ENCODE assay signal across 30 cellular contexts in the genomic region with DNA sequence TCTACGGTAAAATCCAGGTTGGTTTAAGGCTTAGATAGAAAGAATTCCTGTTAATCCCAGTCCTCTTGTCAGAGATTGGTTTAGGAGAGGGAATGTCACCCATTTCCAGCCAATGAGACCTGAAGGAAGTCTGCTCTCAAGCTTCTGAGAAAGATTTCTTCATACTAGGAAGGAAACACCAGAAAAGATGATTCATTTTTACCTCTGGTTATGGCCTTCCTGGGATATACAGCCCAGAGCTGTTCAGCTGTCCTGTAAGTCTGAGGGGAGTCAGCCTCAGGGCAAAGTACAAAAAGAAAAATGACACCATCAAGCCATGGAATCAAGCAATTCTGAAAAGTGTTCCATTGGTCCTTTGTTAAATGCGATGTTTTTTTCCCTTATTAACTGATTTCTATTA. TPM values are rescaled to one million over a fixed set of nuclear protein-coding genes. Genes with fewer than 3 reads are reported as not detected.
DNase-seq lines count a peak whose midpoint lies in the region; ATAC-seq, FAIRE-seq and TF ChIP-seq lines count a peak whose summit lies in the region.
"Had no signal": no experiment of that assay in that cellular context is flagged by ENCODE, and none has a peak within 500 bp of the region (broad histone marks: within the 10 kb centered on the region; RNA-seq: fewer than 3 reads in every experiment).

No MANE protein-coding gene starts in this region.

- H3K9me3 Mint-ChIP-seq in neural progenitor cell (no peaks in the 10 kb centered on the region), nephron progenitor cell (peaks cover 5% of the 10 kb centered on the region)
- H3K9me3 Mint-ChIP-seq: activated CD4-positive, alpha-beta T cell treated with anti-CD3 and anti-CD28 coated beads, Interleukin-2, amount 10 ng/mL, durations not matched to agents 24 days and 14 days; activated naive CD4-positive, alpha-beta T cell treated with anti-CD3 and anti-CD28 coated beads, Interleukin-2, amount 50 U/mL, for 24 hours; activated T-helper 1 cell treated with anti-CD3 and anti-CD28 coated beads, Interleukin-12 subunit alpha, Interleukin-12 subunit beta, Interleukin-2, Interleukin-4 antibody, amounts not matched to agents 30 ng/mL and 10 ng/mL and 1 ng/mL, durations not matched to agents 14 hours and 24 hours and 36 hours had no signal

- H2AFZ ChIP-seq in endothelial cell of umbilical vein (ENCODE audit: low read depth, low read length) (no peak overlapping the region), neural progenitor cell (replicated peaks) (peak overlapping the region; percentile 24)
- H2AFZ ChIP-seq: PC-9 had no signal

- no peaks in the 10 kb centered on the region for H3K9me1 ChIP-seq in endothelial cell of umbilical vein (replicated peaks; ENCODE audit: control insufficient read depth, extremely low read depth, insufficient read depth, low read length)

- H3K27me3 Mint-ChIP-seq in neural progenitor cell (ENCODE audit: insufficient read depth, low read depth), result peaks cover 2% of the 10 kb centered on the region
- peaks cover 7% of the 10 kb centered on the region for H3K27me3 Mint-ChIP-seq in nephron progenitor cell (ENCODE audit: low read depth, poor library complexity)

- H3K4me2 ChIP-seq in endothelial cell of umbilical vein (ENCODE audit: insufficient read depth, low read length) (no peak overlapping the region), neural progenitor cell (no peak overlapping the region)
- H3K4me2 ChIP-seq: PC-9 had no signal

- no peak overlapping the region for H3K27ac ChIP-seq in endothelial cell of umbilical vein (ENCODE audit: insufficient read depth, low read depth, low read length)
- no peak overlapping the region for H3K27ac ChIP-seq in neural progenitor cell
- H3K27ac ChIP-seq: dorsolateral prefrontal cortex, epithelial cell of prostate, HL-60, PC-9, tibial artery had no signal

- H3K9me3 ChIP-seq in endothelial cell of umbilical vein (replicated peaks; ENCODE audit: control insufficient read depth, insufficient read depth, low read length), result no peaks in the 10 kb centered on the region
- no peaks in the 10 kb centered on the region for H3K9me3 ChIP-seq in neural progenitor cell (ENCODE audit: low read depth)
- H3K9me3 ChIP-seq: tibial artery had no signal

- H3K27ac Mint-ChIP-seq in neural progenitor cell (no peak overlapping the region), nephron progenitor cell (no peak overlapping the region)
- H3K27ac Mint-ChIP-seq: activated CD4-positive, alpha-beta T cell treated with anti-CD3 and anti-CD28 coated beads, Interleukin-2, amount 10 ng/mL, durations not matched to agents 24 days and 14 days; activated naive CD4-positive, alpha-beta T cell treated with anti-CD3 and anti-CD28 coated beads, Interleukin-2, amount 50 U/mL, for 24 hours; activated T-helper 1 cell treated with anti-CD3 and anti-CD28 coated beads, Interleukin-12 subunit alpha, Interleukin-12 subunit beta, Interleukin-2, Interleukin-4 antibody, amounts not matched to agents 30 ng/mL and 10 ng/mL and 1 ng/mL, durations not matched to agents 14 hours and 24 hours and 36 hours; CD4-positive, alpha-beta memory T cell; naive B cell; T-helper 17 cell had no signal

- H3K4me1 Mint-ChIP-seq in neural progenitor cell (no peaks in the 10 kb centered on the region), nephron progenitor cell (no peaks in the 10 kb centered on the region)
- H3K4me1 Mint-ChIP-seq: activated naive CD4-positive, alpha-beta T cell treated with anti-CD3 and anti-CD28 coated beads, Interleukin-2, amount 50 U/mL, for 24 hours; CD4-positive, alpha-beta memory T cell; naive B cell; T-helper 17 cell had no signal

- no peak for TF ChIP-seq POLR2A in endothelial cell of umbilical vein (IDR thresholded peaks at IDR 0.05; ENCODE audit: low read depth, low read length)

- CTCF ChIA-PET in endothelial cell of umbilical vein (lab: Charles Lee), result interaction anchor here (1.1 kb wide), 1 partner anchor 13 kb away, joined by 3 read pairs; no protein-coding TSS in a partner anchor

- intact Hi-C loops in endothelial cell of umbilical vein (cut with micrococcal nuclease), result no loop called here

- BruUV-seq in endothelial cell of umbilical vein (replicated peaks; lab: Mats Ljungman, UMichigan), result no TSS peak

- H3K36me3 Mint-ChIP-seq in neural progenitor cell (no peaks in the 10 kb centered on the region), nephron progenitor cell (ENCODE audit: low read depth) (no peaks in the 10 kb centered on the region)
- H3K36me3 Mint-ChIP-seq: activated naive CD4-positive, alpha-beta T cell treated with anti-CD3 and anti-CD28 coated beads, Interleukin-2, amount 50 U/mL, for 24 hours; CD4-positive, alpha-beta memory T cell; naive B cell had no signal

- TF ChIP-seq CTCF in endothelial cell of umbilical vein (IDR thresholded peaks at IDR 0.05; ENCODE audit: extremely low read depth in 1 of 2, insufficient read depth in 1 of 2, low read depth in 1 of 2, low read length in 2 of 2) (no peak), neural progenitor cell (IDR thresholded peaks at IDR 0.05) (no peak), nephron progenitor cell (IDR thresholded peaks at IDR 0.05) (no peak)

- no peaks in the 10 kb centered on the region for H3K4me1 ChIP-seq in endothelial cell of umbilical vein (ENCODE audit: control insufficient read depth, extremely low read depth, insufficient read depth, low read length)
- no peaks in the 10 kb centered on the region for H3K4me1 ChIP-seq in neural progenitor cell
- H3K4me1 ChIP-seq: tibial artery had no signal

- H3K9ac ChIP-seq in endothelial cell of umbilical vein (replicated peaks; ENCODE audit: extremely low read depth, insufficient read depth, low read length), result no peak overlapping the region
- H3K9ac ChIP-seq in neural progenitor cell, result no peak overlapping the region

- H3K79me2 ChIP-seq in endothelial cell of umbilical vein (ENCODE audit: control insufficient read depth, insufficient read depth, low read length) (no peaks in the 10 kb centered on the region), neural progenitor cell (ENCODE audit: low read depth) (no peaks in the 10 kb centered on the region)

- no peak overlapping the region for H3K4me3 ChIP-seq in endothelial cell of umbilical vein (replicated peaks in 1 of 3; ENCODE audit: insufficient read depth in 1 of 3, low read depth in 1 of 3, low read length in 3 of 3)
- no peak overlapping the region for H3K4me3 ChIP-seq in neural progenitor cell
- H3K4me3 ChIP-seq: dorsolateral prefrontal cortex, GM12878, PC-9, tibial artery had no signal

- no peak overlapping the region for H3K4me3 Mint-ChIP-seq in neural progenitor cell
- H3K4me3 Mint-ChIP-seq in nephron progenitor cell, result no peak overlapping the region
- H3K4me3 Mint-ChIP-seq: activated CD4-positive, alpha-beta T cell treated with anti-CD3 and anti-CD28 coated beads, Interleukin-2, amount 10 ng/mL, durations not matched to agents 24 days and 14 days; activated naive CD4-positive, alpha-beta T cell treated with anti-CD3 and anti-CD28 coated beads, Interleukin-2, amount 50 U/mL, for 24 hours; activated T-helper 1 cell treated with anti-CD3 and anti-CD28 coated beads, Interleukin-12 subunit alpha, Interleukin-12 subunit beta, Interleukin-2, Interleukin-4 antibody, amounts not matched to agents 30 ng/mL and 10 ng/mL and 1 ng/mL, durations not matched to agents 14 hours and 24 hours and 36 hours; CD4-positive, alpha-beta memory T cell; naive B cell; T-helper 17 cell had no signal

- ATAC-seq in GM21529 (IDR thresholded peaks at IDR 0.05; ENCODE audit: unreplicated experiment), result no peak
- ATAC-seq: GM12878; stimulated activated naive CD8-positive, alpha-beta T cell treated with anti-CD3 and anti-CD28 coated beads, Interleukin-15, Interleukin-2, amounts not matched to agents 100 U/mL and 50 U/mL, for 24 hours; T-helper 17 cell had no signal

- H3K36me3 ChIP-seq in endothelial cell of umbilical vein (ENCODE audit: control insufficient read depth in 2 of 2, extremely low read depth in 1 of 2, insufficient read depth in 2 of 2, low read length in 2 of 2) (no peaks in the 10 kb centered on the region), neural progenitor cell (no peaks in the 10 kb centered on the region)
- H3K36me3 ChIP-seq: tibial artery had no signal

- H3F3A ChIP-seq in neural progenitor cell (ENCODE audit: low read depth), result no peaks in the 10 kb centered on the region

- POLR2A ChIA-PET in endothelial cell of umbilical vein (lab: Charles Lee), result no interaction called here

- H4K20me1 ChIP-seq in endothelial cell of umbilical vein (replicated peaks; ENCODE audit: control insufficient read depth, extremely low read depth, insufficient read depth, low read length), result no peaks in the 10 kb centered on the region
- no peaks in the 10 kb centered on the region for H4K20me1 ChIP-seq in neural progenitor cell (ENCODE audit: low read depth)

- peak; percentile 54 for FAIRE-seq in endothelial cell of umbilical vein (lab: Jason Lieb, UNC)
- FAIRE-seq: frontal cortex, GM12878 had no signal

- dilution Hi-C loops in endothelial cell of umbilical vein (cut with MboI; ENCODE audit: extremely low pct_ligation_motif_present, low sequenced_read_pairs), result no loop called here

- peak; percentile 34 for DNase-seq in HT-29 (ENCODE audit: low spot score)
- peak; percentile 24 for DNase-seq in NCI-H69 (lab: John Stamatoyannopoulos, UW)
- DNase-seq in endothelial cell of umbilical vein (ENCODE audit: low read depth, low spot score), result no peak
- DNase-seq in neural progenitor cell (ENCODE audit: low spot score), result no peak
- DNase-seq in nephron progenitor cell, result no peak
- no peak for DNase-seq in activated effector memory CD4-positive, alpha-beta T cell treated with Interleukin-2 at 50 U/mL for 16 hours
- DNase-seq: activated CD4-positive, alpha-beta T cell treated with anti-CD3 and anti-CD28 coated beads, Interleukin-2, amount 10 ng/mL, durations not matched to agents 24 days and 14 days; aorta; caudate nucleus; CD4-positive, alpha-beta memory T cell; dorsolateral prefrontal cortex; hypothalamus; kidney; naive B cell; NCI-H187; NCI-H82; PC-9; retina; stimulated activated CD4-positive, alpha-beta T cell treated with anti-CD3 and anti-CD28 coated beads, Interleukin-4, amount 100 ng/mL, for 24 hours; stimulated activated naive CD8-positive, alpha-beta T cell treated with anti-CD3 and anti-CD28 coated beads, Interleukin-15, Interleukin-2, amounts not matched to agents 100 U/mL and 50 U/mL, for 24 hours; T-helper 17 cell; tibial artery had no signal

- H3K27me3 ChIP-seq in endothelial cell of umbilical vein (ENCODE audit: control insufficient read depth in 2 of 2, insufficient read depth in 2 of 2, low read length in 2 of 2) (peaks cover 27 to 31% of the 10 kb centered on the region in 2 experiments), neural progenitor cell (no peaks in the 10 kb centered on the region)
- H3K27me3 ChIP-seq: tibial artery had no signal

RNA-seq across cellular contexts. Expression of a gene that starts 18.6 kb away (rescaled TPM):
- total RNA-seq in HT-29 (2014; rRNA removed; shearing (Covaris generic)), result not detected in 2 replicates
- total RNA-seq in endothelial cell of umbilical vein, result not detected in 2 replicates
- polyA plus RNA-seq in endothelial cell of umbilical vein, result not detected in 2 replicates
- not detected in 2 replicates for polyA plus RNA-seq in endothelial cell of umbilical vein (2011; cell fraction: cytosol; rRNA removed)
- polyA plus RNA-seq in endothelial cell of umbilical vein (2011; cell fraction: nucleus; rRNA removed), result not detected in 2 replicates
- polyA plus RNA-seq in endothelial cell of umbilical vein (2012), result not detected in 2 replicates
- not detected in 2 replicates for polyA minus RNA-seq in endothelial cell of umbilical vein
- not detected for polyA minus RNA-seq in endothelial cell of umbilical vein (2011; cell fraction: cytosol; rRNA and poly(A)+ RNA removed)
- not detected in 2 replicates for polyA minus RNA-seq in endothelial cell of umbilical vein (2011; cell fraction: nucleus; rRNA and poly(A)+ RNA removed)
- not detected in 2 replicates for total RNA-seq in neural progenitor cell (ENCODE audit: low replicate concordance)
- total RNA-seq: activated CD4-positive, alpha-beta T cell treated with anti-CD3 and anti-CD28 coated beads, Interleukin-2, amount 10 ng/mL, durations not matched to agents 24 days and 14 days; activated T-helper 1 cell treated with anti-CD3 and anti-CD28 coated beads, Interleukin-12 subunit alpha, Interleukin-12 subunit beta, Interleukin-2, Interleukin-4 antibody, amounts not matched to agents 30 ng/mL and 10 ng/mL and 1 ng/mL, durations not matched to agents 14 hours and 24 hours and 36 hours; aorta; CD4-positive, alpha-beta memory T cell; frontal cortex; GM12878; omental fat pad; PC-9; T-helper 17 cell had no signal
- polyA plus RNA-seq: aorta; CD4-positive, alpha-beta memory T cell; GM12878 had no signal

RNA-seq across cellular contexts. Expression of a gene that starts 42.2 kb away (rescaled TPM):
- total RNA-seq in HT-29 (2014; rRNA removed; shearing (Covaris generic)), result 19.5 and 32.2 TPM in 2 replicates
- total RNA-seq in endothelial cell of umbilical vein, result 41.5 and 46.8 TPM in 2 replicates
- polyA plus RNA-seq in endothelial cell of umbilical vein, result 5.1 and 8.1 TPM in 2 replicates
- 6.6 TPM in 2 replicates for polyA plus RNA-seq in endothelial cell of umbilical vein (2011; cell fraction: cytosol; rRNA removed)
- 36.1 and 47.8 TPM in 2 replicates for polyA plus RNA-seq in endothelial cell of umbilical vein (2011; cell fraction: nucleus; rRNA removed)
- 18.3 and 23.2 TPM in 2 replicates for polyA plus RNA-seq in endothelial cell of umbilical vein (2012)
- 46.0 and 53.6 TPM in 2 replicates for polyA minus RNA-seq in endothelial cell of umbilical vein
- 27.3 TPM for polyA minus RNA-seq in endothelial cell of umbilical vein (2011; cell fraction: cytosol; rRNA and poly(A)+ RNA removed)
- 65.6 and 103 TPM in 2 replicates for polyA minus RNA-seq in endothelial cell of umbilical vein (2011; cell fraction: nucleus; rRNA and poly(A)+ RNA removed)
- total RNA-seq in neural progenitor cell (ENCODE audit: low replicate concordance), result 107 and 146 TPM in 2 replicates

Comparison
In these comparisons a context has a peak if more than half of its experiments do, and no peak if none do; other contexts are left out.
1. DNase-seq: peak in HT-29 (single experiment) and NCI-H69 (single experiment); none in endothelial cell of umbilical vein (single experiment), neural progenitor cell (single experiment), nephron progenitor cell (single experiment) and activated effector memory CD4-positive, alpha-beta T cell treated with Interleukin-2 at 50 U/mL for 16 hours (single experiment).